ENCODE assay signal across 18 cellular contexts in the genomic region with DNA sequence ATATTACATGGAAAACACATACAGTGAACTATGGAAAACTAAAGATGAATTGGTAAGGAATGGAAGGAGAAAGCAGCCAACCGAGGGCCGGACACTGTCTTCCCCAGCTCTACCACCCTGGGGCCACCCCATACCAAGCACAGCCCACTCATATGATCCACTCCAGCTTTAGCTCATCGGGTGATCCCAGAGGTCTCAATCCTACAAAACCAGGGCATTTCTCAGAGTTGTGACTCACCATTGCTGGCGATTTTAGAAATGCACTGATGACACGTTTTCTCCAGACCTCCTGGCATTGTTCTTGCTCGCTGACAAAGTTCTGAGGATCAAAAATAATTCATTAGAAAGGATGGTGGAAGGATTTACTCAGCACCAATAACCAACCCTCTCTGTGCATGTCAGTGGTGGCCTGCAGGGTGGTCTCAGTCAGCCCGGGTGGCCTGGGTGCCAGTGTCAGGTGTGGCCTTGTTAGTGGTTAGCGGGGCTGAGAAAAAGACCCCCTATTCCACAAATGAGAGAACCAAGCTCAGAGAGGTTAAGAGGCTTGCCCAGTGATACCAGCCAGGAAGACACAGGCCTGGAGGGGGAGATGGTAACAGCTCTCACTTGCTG. TPM values are rescaled to one million over a fixed set of nuclear protein-coding genes. Genes with fewer than 3 reads are reported as not detected.
DNase-seq lines count a peak whose midpoint lies in the region; ATAC-seq and TF ChIP-seq lines count a peak whose summit lies in the region.
"Had no signal": no experiment of that assay in that cellular context is flagged by ENCODE, and none has a peak within 500 bp of the region (broad histone marks: within the 10 kb centered on the region; RNA-seq: fewer than 3 reads in every experiment).

No MANE protein-coding gene starts in this region.

- TF ChIP-seq CTCF in endodermal cell (conservative IDR thresholded peaks at IDR 0.05): no peak
- no peak for TF ChIP-seq CTCF in ascending aorta (IDR thresholded peaks at IDR 0.05)

- intact Hi-C loops in ascending aorta (cut with DNase I): no loop called here

- no peaks in the 10 kb centered on the region for H3K9me3 Mint-ChIP-seq in endodermal cell
- H3K9me3 Mint-ChIP-seq: type B pancreatic cell had no signal

- no peaks in the 10 kb centered on the region for H3K27me3 ChIP-seq in endodermal cell (ENCODE audit: control insufficient read depth, insufficient read depth, low read length, poor library complexity, severe bottlenecking)
- no peaks in the 10 kb centered on the region for H3K27me3 ChIP-seq in ascending aorta
- H3K27me3 ChIP-seq: BLaER1, gastroesophageal sphincter had no signal

- H3K36me3 ChIP-seq in endodermal cell (ENCODE audit: control insufficient read depth, insufficient read depth, low read length): no peaks in the 10 kb centered on the region
- no peaks in the 10 kb centered on the region for H3K36me3 ChIP-seq in ascending aorta
- H3K36me3 ChIP-seq: BLaER1, gastroesophageal sphincter had no signal

- H3K9ac ChIP-seq in endodermal cell (ENCODE audit: extremely low read depth, low read length, poor library complexity, severe bottlenecking): no peak overlapping the region
- H3K9ac ChIP-seq: BLaER1 had no signal

- WGBS in endodermal cell (ENCODE audit: insufficient coverage in 1 of 2, insufficient read length in 1 of 2), 2 experiments: 96 to 100% methylated on average over 6 to 8 of the region's 8 CpGs

- ATAC-seq in GM21515 (IDR thresholded peaks at IDR 0.05; ENCODE audit: unreplicated experiment): no peak
- ATAC-seq: gastroesophageal sphincter, mucosa of descending colon had no signal

- no peak overlapping the region for H3K4me3 Mint-ChIP-seq in endodermal cell
- H3K4me3 Mint-ChIP-seq: type B pancreatic cell had no signal

- H3K4me1 Mint-ChIP-seq in endodermal cell: peaks cover 30% of the 10 kb centered on the region

- H3K27ac ChIP-seq in endodermal cell (ENCODE audit: low read depth, low read length) (no peak overlapping the region), ascending aorta (no peak overlapping the region)
- H3K27ac ChIP-seq: BLaER1, gastroesophageal sphincter had no signal

- no peaks in the 10 kb centered on the region for H3K27me3 Mint-ChIP-seq in endodermal cell (ENCODE audit: insufficient read depth)

- H3K4me3 ChIP-seq in endodermal cell (ENCODE audit: low read length): no peak overlapping the region
- H3K4me3 ChIP-seq in ascending aorta: no peak overlapping the region
- H3K4me3 ChIP-seq: BLaER1, gastroesophageal sphincter, mucosa of descending colon had no signal

- H3K9me3 ChIP-seq in endodermal cell (ENCODE audit: control insufficient read depth, low read length) (no peaks in the 10 kb centered on the region), ascending aorta (no peaks in the 10 kb centered on the region)
- H3K9me3 ChIP-seq: BLaER1, gastroesophageal sphincter, mucosa of descending colon had no signal

- peak; percentile 50 for DNase-seq in EL
- DNase-seq in RKO (ENCODE audit: low spot score): peak; percentile 14
- no peak for DNase-seq in endodermal cell
- DNase-seq in non-pigmented ciliary epithelial cell (ENCODE audit: low read depth): peak; percentile 40
- no peak for DNase-seq in ascending aorta (ENCODE audit: low spot score in 2 of 2)
- DNase-seq in NCI-H2081 treated with DMSO at 0.1 percent for 48 hours (lab: John Stamatoyannopoulos, UW): no peak
- DNase-seq in cerebellar cortex (ENCODE audit: low spot score): no peak
- DNase-seq: DND-41, mucosa of descending colon, NCI-H1417, NCI-H345 had no signal

- H3K27ac Mint-ChIP-seq in endodermal cell: peak overlapping the region; percentile 13
- H3K27ac Mint-ChIP-seq: type B pancreatic cell had no signal

- peaks cover 11% of the 10 kb centered on the region for H3K4me1 ChIP-seq in endodermal cell (ENCODE audit: control insufficient read depth, insufficient read depth, low read length)
- H3K4me1 ChIP-seq in ascending aorta: no peaks in the 10 kb centered on the region
- H3K4me1 ChIP-seq: gastroesophageal sphincter had no signal

- no peaks in the 10 kb centered on the region for H3K36me3 Mint-ChIP-seq in endodermal cell (ENCODE audit: low read depth)
- H3K36me3 Mint-ChIP-seq: type B pancreatic cell had no signal

RNA-seq across cellular contexts. Expression of gene TMEM272, which starts 6.6 kb away (rescaled TPM):
- total RNA-seq in endodermal cell (under 1 TPM; 0.62 TPM), ascending aorta (not detected)
- 0.11 TPM for polyA plus RNA-seq in endodermal cell (2013, experiment 1 of 2)
- 0.58 TPM for polyA plus RNA-seq in endodermal cell (2013, experiment 2 of 2)
- polyA plus RNA-seq: keratinocyte had no signal

RNA-seq across cellular contexts. Expression of gene CCDC70, which starts 23.4 kb away (rescaled TPM):
- total RNA-seq in endodermal cell (not detected), ascending aorta (not detected)
- not detected for polyA plus RNA-seq in endodermal cell (2013, experiment 1 of 2)
- polyA plus RNA-seq in endodermal cell (2013, experiment 2 of 2): not detected
- total RNA-seq: gastroesophageal sphincter, mucosa of descending colon, posterior vena cava had no signal
- polyA plus RNA-seq: adipose tissue, keratinocyte had no signal

RNA-seq across cellular contexts. Expression of gene DHRS12, which starts 34.4 kb away (rescaled TPM):
- total RNA-seq in endodermal cell (10 to 100 TPM; 13.8 to 19.8 TPM), ascending aorta (7.9 TPM)
- 18.1 TPM for polyA plus RNA-seq in endodermal cell (2013, experiment 1 of 2)
- polyA plus RNA-seq in endodermal cell (2013, experiment 2 of 2): 11.8 TPM

Comparison
In these comparisons a context has a peak if more than half of its experiments do, and no peak if none do; other contexts are left out.
1. DNase-seq: peak in EL (single experiment), RKO (single experiment) and non-pigmented ciliary epithelial cell (single experiment); none in endodermal cell (single experiment), ascending aorta (0 of 2), NCI-H2081 treated with DMSO at 0.1 percent for 48 hours (single experiment) and cerebellar cortex (single experiment).